Comparison of ENCODE assay signal across 2 cellular contexts in genomic region chr9:131885144-131885609, GRCh38.
TF ChIP-seq lines count a peak whose summit lies in the region.

No MANE protein-coding gene starts in this region.

TF ChIP-seq in SK-N-SH, 30 proteins besides CTCF, POLR2A, EP300 and RAD21 (continued from another document and continues in another):
- TF ChIP-seq USF1 (IDR thresholded peaks at IDR 0.05; ENCODE audit: borderline replicate concordance, low read depth), result 0 out of 2 replicates have a peak, but pooled peaks have one; percentile 19
- no peak for TF ChIP-seq YY1 (IDR thresholded peaks at IDR 0.05; ENCODE audit: low read depth)
- TF ChIP-seq FOSL2 (IDR thresholded peaks at IDR 0.05; ENCODE audit: borderline replicate concordance, low read depth), result no peak
- TF ChIP-seq PBX3 (IDR thresholded peaks at IDR 0.05), result no peak
- no peak for TF ChIP-seq ZBTB33 (IDR thresholded peaks at IDR 0.05; ENCODE audit: borderline replicate concordance, low read depth)
- peak; percentile 93 for TF ChIP-seq RCOR1 (IDR thresholded peaks at IDR 0.05; ENCODE audit: low read length)
- peak; percentile 96 for TF ChIP-seq FOXJ3 (CRISPR knock-in tag; IDR thresholded peaks at IDR 0.05)
- TF ChIP-seq CHD2 (IDR thresholded peaks at IDR 0.05; ENCODE audit: low read length, partially characterized antibody), result peak; percentile 84
- TF ChIP-seq TEAD4 (IDR thresholded peaks at IDR 0.05; ENCODE audit: borderline replicate concordance, insufficient read depth), result no peak
- peak; percentile 21; the same call in 1 of the 2 replicates for TF ChIP-seq MXI1 (IDR thresholded peaks at IDR 0.05; ENCODE audit: low read depth, low read length)
- TF ChIP-seq JUND (IDR thresholded peaks at IDR 0.05), result no peak
- TF ChIP-seq IRF3 (IDR thresholded peaks at IDR 0.05; ENCODE audit: low read depth, low read length), result no peak
- TF ChIP-seq REST (IDR thresholded peaks at IDR 0.05; ENCODE audit: low read depth, low read length), result no peak
- TF ChIP-seq EZH2phosphoT487 (IDR thresholded peaks at IDR 0.05; ENCODE audit: borderline replicate concordance, low read depth), result no peak
- TF ChIP-seq TCF12 (IDR thresholded peaks at IDR 0.05), result peak; percentile 69
- TF ChIP-seq ELF1 (IDR thresholded peaks at IDR 0.05), result no peak
- TF ChIP-seq MEF2A (IDR thresholded peaks at IDR 0.05; ENCODE audit: borderline replicate concordance, low read depth), result no peak
- TF ChIP-seq MAX (IDR thresholded peaks at IDR 0.05; ENCODE audit: low read depth), result no peak
- no peak; the same call in 1 of the 2 replicates for TF ChIP-seq SMC3 (IDR thresholded peaks at IDR 0.05; ENCODE audit: low read depth, low read length)
- no peak for TF ChIP-seq GABPA (IDR thresholded peaks at IDR 0.05; ENCODE audit: low read depth)
- TF ChIP-seq FOXM1 (IDR thresholded peaks at IDR 0.05; ENCODE audit: low read depth), result no peak
- no peak for TF ChIP-seq TAF1 (IDR thresholded peaks at IDR 0.05; ENCODE audit: borderline replicate concordance, low read depth, low read length)
- TF ChIP-seq NFIC (IDR thresholded peaks at IDR 0.05; ENCODE audit: borderline replicate concordance), result no peak
- no peak for TF ChIP-seq NRF1 (IDR thresholded peaks at IDR 0.05; ENCODE audit: low read depth, low read length)
- no peak for TF ChIP-seq SIN3A (IDR thresholded peaks at IDR 0.05; ENCODE audit: borderline replicate concordance, low read depth, low read length)

TF ChIP-seq in HepG2, 621 proteins besides CTCF, POLR2A, EP300 and RAD21 (continued from another document):
- no peak for TF ChIP-seq CAMTA2 (CRISPR knock-in tag; IDR thresholded peaks at IDR 0.05; ENCODE audit: borderline replicate concordance)
- no peak for TF ChIP-seq TERF1 (CRISPR knock-in tag; IDR thresholded peaks at IDR 0.05)
- TF ChIP-seq ZNF639 (CRISPR knock-in tag; conservative IDR thresholded peaks at IDR 0.05), result no peak
- TF ChIP-seq GABPA (IDR thresholded peaks at IDR 0.05; ENCODE audit: low read depth, low read length), result no peak
- TF ChIP-seq GABPA (CRISPR knock-in tag; IDR thresholded peaks at IDR 0.05; ENCODE audit: low read depth), result no peak
- no peak for TF ChIP-seq EED (CRISPR knock-in tag; IDR thresholded peaks at IDR 0.05)
- no peak for TF ChIP-seq LBX2 (CRISPR knock-in tag; IDR thresholded peaks at IDR 0.05; ENCODE audit: borderline replicate concordance)
- no peak for TF ChIP-seq GRHL1 (CRISPR knock-in tag; conservative IDR thresholded peaks at IDR 0.05)
- no peak for TF ChIP-seq KDM5A (IDR thresholded peaks at IDR 0.05; ENCODE audit: borderline replicate concordance, low read length)
- no peak for TF ChIP-seq ZNF496 (CRISPR knock-in tag; IDR thresholded peaks at IDR 0.05; ENCODE audit: insufficient replicate concordance)
- TF ChIP-seq ZNF619 (CRISPR knock-in tag; IDR thresholded peaks at IDR 0.05), result no peak
- no peak for TF ChIP-seq ZNF343 (CRISPR knock-in tag; IDR thresholded peaks at IDR 0.05)
